ENCODE assay signal across 9 cellular contexts in the genomic region with DNA sequence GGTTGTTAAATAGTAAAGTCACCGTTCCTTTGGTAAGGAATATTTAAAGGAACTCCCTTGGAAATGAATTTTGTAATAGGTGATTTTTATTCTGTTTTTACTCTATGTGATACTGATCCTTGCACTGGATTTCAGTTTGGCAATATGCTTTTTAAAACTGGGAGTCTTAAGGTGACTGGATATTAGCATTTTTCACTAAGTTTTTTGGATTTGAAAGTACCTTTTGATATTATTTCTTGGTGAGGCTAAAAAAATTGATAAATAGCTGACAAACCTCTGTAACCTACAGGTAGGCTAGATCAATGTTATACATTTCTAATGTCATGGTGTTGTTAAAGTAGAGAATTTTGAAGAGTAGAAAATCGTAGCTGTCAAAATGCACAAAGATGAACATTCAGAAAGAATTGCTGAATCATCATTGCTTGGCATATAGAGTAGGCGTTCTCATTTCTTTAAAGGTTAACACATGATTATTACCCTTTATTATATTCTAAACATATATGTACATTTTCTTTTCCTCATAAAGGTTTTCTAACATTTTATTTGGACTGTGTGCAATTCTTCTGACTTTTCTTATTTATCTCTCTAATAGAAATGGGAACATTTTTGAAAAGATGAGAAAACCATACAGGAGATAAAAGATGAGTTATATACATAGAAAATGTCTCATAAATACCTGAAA.
DNase-seq lines count a peak whose midpoint lies in the region; ATAC-seq and TF ChIP-seq lines count a peak whose summit lies in the region.
"Had no signal": no experiment of that assay in that cellular context is flagged by ENCODE, and none has a peak within 500 bp of the region (broad histone marks: within the 10 kb centered on the region; RNA-seq: fewer than 3 reads in every experiment).

No MANE protein-coding gene starts in this region.

- peaks cover 8 to 26% of the 10 kb centered on the region in 2 donors for H3K4me1 Mint-ChIP-seq in effector memory CD8-positive, alpha-beta T cell (ENCODE audit: low read depth in 2 of 2)

- H3K4me3 Mint-ChIP-seq in effector memory CD8-positive, alpha-beta T cell: peak overlapping the region in 1 of 2 donors; percentile 95

- H3K4me3 ChIP-seq in parathyroid adenoma (ENCODE audit: low read depth, low read length): peak overlapping the region; percentile 96

- DNase-seq in DMS53 (lab: John Stamatoyannopoulos, UW) (peak; percentile 64), OCI-M1 (lab: John Stamatoyannopoulos, UW) (peak; percentile 82)
- DNase-seq in effector memory CD8-positive, alpha-beta T cell: no peak
- DNase-seq: NK-92 treated with Interleukin-12 subunit alpha and Interleukin-12 subunit beta, amount 100 ng/mL, for 24 hours had no signal

- H2AFZ ChIP-seq in parathyroid adenoma: peak overlapping the region; percentile 1

- no peak for ATAC-seq in effector memory CD8-positive, alpha-beta T cell (replicated peaks)
- ATAC-seq in GM21825 (IDR thresholded peaks at IDR 0.05; ENCODE audit: unreplicated experiment) (no peak), HG03045 (IDR thresholded peaks at IDR 0.05; ENCODE audit: unreplicated experiment) (no peak), HG02973 (IDR thresholded peaks at IDR 0.05; ENCODE audit: unreplicated experiment) (no peak), HG02798 (IDR thresholded peaks at IDR 0.05; ENCODE audit: poor library complexity, unreplicated experiment) (no peak)

- peaks cover 15% of the 10 kb centered on the region for H3K36me3 Mint-ChIP-seq in effector memory CD8-positive, alpha-beta T cell (ENCODE audit: insufficient read depth)

- H3K36me3 ChIP-seq in parathyroid adenoma (ENCODE audit: control insufficient read depth, insufficient read depth, low read length): no peaks in the 10 kb centered on the region

- no peaks in the 10 kb centered on the region for H3K9me3 ChIP-seq in parathyroid adenoma (ENCODE audit: control insufficient read depth, low read length)

- no peaks in the 10 kb centered on the region for H3K27me3 ChIP-seq in parathyroid adenoma (ENCODE audit: control insufficient read depth, insufficient read depth, low read length)

- no peak for TF ChIP-seq CTCF in parathyroid adenoma (IDR thresholded peaks at IDR 0.05)

- no peaks in the 10 kb centered on the region for H3K27me3 Mint-ChIP-seq in effector memory CD8-positive, alpha-beta T cell

- no peaks in the 10 kb centered on the region for H3K4me1 ChIP-seq in parathyroid adenoma

- peak overlapping the region; percentile 93 for H3K27ac ChIP-seq in parathyroid adenoma

- peak overlapping the region; percentile 10 for H3K4me2 ChIP-seq in parathyroid adenoma (ENCODE audit: low read length)

- peak overlapping the region; percentile 97 to 100 for H3K27ac Mint-ChIP-seq in effector memory CD8-positive, alpha-beta T cell

- no peaks in the 10 kb centered on the region for H3K79me2 ChIP-seq in parathyroid adenoma

- H3K9ac ChIP-seq in parathyroid adenoma: no peak overlapping the region

- H3K9me3 Mint-ChIP-seq in effector memory CD8-positive, alpha-beta T cell: no peaks in the 10 kb centered on the region

Comparison
In these comparisons a context has a peak if more than half of its experiments do, and no peak if none do; other contexts are left out.
1. DNase-seq: peak in DMS53 (single experiment) and OCI-M1 (single experiment); none in effector memory CD8-positive, alpha-beta T cell (0 of 3).